In genomic region chr11:72720047-72720446, GRCh38 we compare ENCODE assay signal across 9 cellular contexts. TPM values are rescaled to one million over a fixed set of nuclear protein-coding genes. Genes with fewer than 3 reads are reported as not detected.
DNase-seq lines count a peak whose midpoint lies in the region; ATAC-seq and TF ChIP-seq lines count a peak whose summit lies in the region.
"Had no signal": no experiment of that assay in that cellular context is flagged by ENCODE, and none has a peak within 500 bp of the region (broad histone marks: within the 10 kb centered on the region; RNA-seq: fewer than 3 reads in every experiment).

No MANE protein-coding gene starts in this region.

- TF ChIP-seq CTCF in NB4 (IDR thresholded peaks at IDR 0.05; ENCODE audit: low read depth, low read length) (no peak), neural crest cell (conservative IDR thresholded peaks at IDR 0.05) (no peak), PC-3 (conservative IDR thresholded peaks at IDR 0.05; ENCODE audit: low read depth, low read length) (no peak)

- peaks cover 60 to 96% (median 68%) of the 10 kb centered on the region in 11 experiments for H4K20me1 ChIP-seq in BLaER1 treated with 17β-estradiol and CSF1 and Interleukin-3, amounts not matched to agents 10 nM and 100 nM
- H4K20me1 ChIP-seq in PC-3 (ENCODE audit: low read length), result no peaks in the 10 kb centered on the region

- H3K4me1 ChIP-seq in BLaER1 treated with 17β-estradiol and CSF1 and Interleukin-3, amounts not matched to agents 10 nM and 100 nM, result peaks cover 73 to 95% (median 88%) of the 10 kb centered on the region in 10 experiments
- H3K4me1 ChIP-seq in effector memory CD4-positive, alpha-beta T cell (ENCODE audit: control insufficient read depth, insufficient read depth, low read length, poor library complexity, severe bottlenecking), result peaks cover 31% of the 10 kb centered on the region
- H3K4me1 ChIP-seq in PC-3 (ENCODE audit: insufficient read depth, low read length), result peaks cover 22% of the 10 kb centered on the region

- no peaks in the 10 kb centered on the region for H3K36me3 Mint-ChIP-seq in neural crest cell (ENCODE audit: low read depth)

- no peak for TF ChIP-seq POLR2A in NB4 (IDR thresholded peaks at IDR 0.05; ENCODE audit: extremely low read depth, insufficient read length)

- ATAC-seq in HG03175 (IDR thresholded peaks at IDR 0.05; ENCODE audit: unreplicated experiment) (no peak), PC-3 (no peak)
- ATAC-seq: Panc1 had no signal

- H3K36me3 ChIP-seq in BLaER1 treated with 17β-estradiol and CSF1 and Interleukin-3, amounts not matched to agents 10 nM and 100 nM, result peaks cover 18 to 89% (median 59%) of the 10 kb centered on the region in 11 experiments
- peaks cover 10% of the 10 kb centered on the region for H3K36me3 ChIP-seq in effector memory CD4-positive, alpha-beta T cell (ENCODE audit: control insufficient read depth, insufficient read depth, low read length)
- H3K36me3 ChIP-seq in PC-3 (ENCODE audit: low read depth, low read length), result no peaks in the 10 kb centered on the region; the same call in 1 of the 2 replicates

- no peaks in the 10 kb centered on the region for H3K9me3 Mint-ChIP-seq in neural crest cell

- H3K27ac Mint-ChIP-seq in neural crest cell (ENCODE audit: unreplicated experiment), result peak overlapping the region; percentile 64

- H3K4me3 ChIP-seq in BLaER1 treated with 17β-estradiol and CSF1 and Interleukin-3, amounts not matched to agents 10 nM and 100 nM, result peak overlapping the region; percentile 73 to 85 (median 74)
- H3K4me3 ChIP-seq in NB4 (ENCODE audit: low read depth, low read length), result peak overlapping the region; percentile 93
- peak overlapping the region; percentile 69 for H3K4me3 ChIP-seq in effector memory CD4-positive, alpha-beta T cell (ENCODE audit: insufficient read depth, low read depth, low read length, poor library complexity, severe bottlenecking)
- H3K4me3 ChIP-seq in PC-3 (ENCODE audit: low read length), result no peak overlapping the region

- DNase-seq in NB4 (ENCODE audit: low read depth), result peak; percentile 42
- no peak for DNase-seq in effector memory CD4-positive, alpha-beta T cell
- no peak for DNase-seq in neural crest cell (ENCODE audit: low read depth, low spot score)
- no peak for DNase-seq in PC-3
- no peak for DNase-seq in DMS114 treated with DMSO at 0.1 percent for 48 hours (lab: John Stamatoyannopoulos, UW; ENCODE audit: unreplicated experiment)
- no peak for DNase-seq in NCI-H446 (lab: John Stamatoyannopoulos, UW)

- H3K79me2 ChIP-seq in PC-3 (ENCODE audit: low read length), result peaks cover 59% of the 10 kb centered on the region

- no peaks in the 10 kb centered on the region for H3K9me2 ChIP-seq in PC-3 (replicated peaks; ENCODE audit: low read length)

- H3K27me3 Mint-ChIP-seq in neural crest cell (ENCODE audit: low read depth), result no peaks in the 10 kb centered on the region

- peaks cover 25% of the 10 kb centered on the region for H3K4me1 Mint-ChIP-seq in neural crest cell

- no peaks in the 10 kb centered on the region for H3K9me3 ChIP-seq in BLaER1 treated with 17β-estradiol and CSF1 and Interleukin-3, amounts not matched to agents 10 nM and 100 nM (replicated peaks in 1 of 11)
- H3K9me3 ChIP-seq in effector memory CD4-positive, alpha-beta T cell (ENCODE audit: control insufficient read depth, low read length), result no peaks in the 10 kb centered on the region
- no peaks in the 10 kb centered on the region for H3K9me3 ChIP-seq in PC-3 (ENCODE audit: low read length)

- H2AFZ ChIP-seq in PC-3 (ENCODE audit: low read length), result no peak overlapping the region

- peak overlapping the region; percentile 20 for H3K4me3 Mint-ChIP-seq in neural crest cell

- intact Hi-C loops in PC-3 (cut with micrococcal nuclease), result loop anchor here (10.0 kb wide), 1 partner anchor 125 kb away; no protein-coding TSS in a partner anchor

- no peaks in the 10 kb centered on the region for H3K27me3 ChIP-seq in BLaER1 treated with 17β-estradiol and CSF1 and Interleukin-3, amounts not matched to agents 10 nM and 100 nM
- no peaks in the 10 kb centered on the region for H3K27me3 ChIP-seq in effector memory CD4-positive, alpha-beta T cell (replicated peaks; ENCODE audit: control insufficient read depth, insufficient read depth, low read length, poor library complexity, severe bottlenecking)
- H3K27me3 ChIP-seq in PC-3 (ENCODE audit: low read length), result no peaks in the 10 kb centered on the region

- peak overlapping the region; percentile 78 to 92 (median 88) for H3K27ac ChIP-seq in BLaER1 treated with 17β-estradiol and CSF1 and Interleukin-3, amounts not matched to agents 10 nM and 100 nM
- H3K27ac ChIP-seq in effector memory CD4-positive, alpha-beta T cell (ENCODE audit: insufficient read depth, low read length, poor library complexity, severe bottlenecking), result no peak overlapping the region
- H3K27ac ChIP-seq in PC-3 (ENCODE audit: low read length), result no peak overlapping the region

- POLR2A ChIA-PET in PC-3 (lab: Charles Lee; ENCODE audit: unreplicated experiment), result no interaction called here

- H3K4me2 ChIP-seq in BLaER1 treated with 17β-estradiol and CSF1 and Interleukin-3, amounts not matched to agents 10 nM and 100 nM, result peak overlapping the region; percentile 93 to 100 (median 100)
- no peak overlapping the region for H3K4me2 ChIP-seq in PC-3 (ENCODE audit: low read length)

- no TSS peak for BruUV-seq in PC-3 (replicated peaks; lab: Mats Ljungman, UMichigan)

- H3F3A ChIP-seq in PC-3 (ENCODE audit: low read length, unreplicated experiment), result no peaks in the 10 kb centered on the region

- peak overlapping the region; percentile 84 to 89 (median 88) for H3K9ac ChIP-seq in BLaER1 treated with 17β-estradiol and CSF1 and Interleukin-3, amounts not matched to agents 10 nM and 100 nM
- no peak overlapping the region for H3K9ac ChIP-seq in PC-3 (ENCODE audit: low read length)

- CTCF ChIA-PET in PC-3 (lab: Charles Lee), result no interaction called here

RNA-seq across cellular contexts. Expression of gene ARAP1, which starts 32.2 kb away (rescaled TPM):
- total RNA-seq in neural crest cell (79.0 and 80.7 TPM in 2 replicates), PC-3 (2014; rRNA removed) (86.2 and 124 TPM in 2 replicates)

RNA-seq across cellular contexts. Expression of gene PDE2A, which starts 45.8 kb away (rescaled TPM):
- 2.0 and 3.0 TPM in 2 replicates for total RNA-seq in neural crest cell
- 2.6 and 2.7 TPM in 2 replicates for total RNA-seq in PC-3 (2014; rRNA removed)

Comparison
In these comparisons a context has a peak if more than half of its experiments do, and no peak if none do; other contexts are left out.
1. H3K27ac ChIP-seq: peak in BLaER1 treated with 17β-estradiol and CSF1 and Interleukin-3, amounts not matched to agents 10 nM and 100 nM (11 of 11); none in effector memory CD4-positive, alpha-beta T cell (single experiment) and PC-3 (single experiment).